In the genomic region with DNA sequence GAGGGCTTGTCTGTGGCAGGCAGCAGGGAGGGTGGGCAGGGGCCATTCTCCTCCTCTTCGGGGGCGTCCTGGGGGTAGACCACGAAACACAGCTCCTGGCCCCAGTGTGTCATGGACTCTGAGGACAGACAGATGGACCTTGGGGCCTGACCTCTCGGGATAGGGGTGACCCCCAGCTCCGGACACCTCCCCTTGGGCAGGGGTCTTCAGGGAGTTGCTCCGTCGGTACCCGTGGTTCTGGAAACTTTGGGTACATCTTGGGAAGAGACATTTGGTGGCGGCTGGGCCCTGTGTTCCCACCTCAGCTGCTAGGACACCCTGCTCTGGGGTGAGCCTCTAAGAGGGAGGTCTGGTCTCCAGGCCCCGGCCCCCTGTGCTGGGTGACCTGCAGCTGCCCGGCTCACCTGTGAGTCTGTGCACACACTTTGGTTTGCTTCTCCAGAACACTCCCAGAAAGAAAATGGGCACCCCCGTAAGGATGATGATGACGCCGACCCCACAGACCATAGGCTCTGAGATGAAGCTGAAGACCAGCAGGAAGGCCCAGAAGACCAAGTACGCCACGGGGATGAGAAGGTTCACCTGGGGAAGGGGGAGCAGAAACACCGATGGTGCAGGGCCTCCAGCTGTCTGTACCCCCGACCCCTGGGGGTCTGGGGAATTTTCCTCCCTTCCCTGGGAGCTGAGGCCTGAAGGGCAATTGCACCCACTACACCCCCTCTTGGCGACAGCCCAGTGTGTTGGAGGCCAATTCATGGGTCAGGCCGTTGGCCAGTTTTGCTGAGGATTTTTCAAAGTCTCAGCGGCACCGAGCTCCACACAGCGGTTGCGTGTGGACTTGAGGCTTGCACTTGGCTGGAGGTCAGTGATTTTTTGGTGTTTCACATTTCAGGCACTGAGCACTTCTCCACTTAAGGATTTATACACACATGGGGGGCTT, we compare ENCODE assay signal across 1 cellular context.
TF ChIP-seq lines count a peak whose summit lies in the region.

No MANE protein-coding gene starts in this region.

TF ChIP-seq in SK-N-SH treated with all-trans-retinoic acid at 6 μM for 48 hours, 23 proteins besides CTCF, POLR2A, EP300 and RAD21 (continued from another document):
- TF ChIP-seq, protein P1, sequence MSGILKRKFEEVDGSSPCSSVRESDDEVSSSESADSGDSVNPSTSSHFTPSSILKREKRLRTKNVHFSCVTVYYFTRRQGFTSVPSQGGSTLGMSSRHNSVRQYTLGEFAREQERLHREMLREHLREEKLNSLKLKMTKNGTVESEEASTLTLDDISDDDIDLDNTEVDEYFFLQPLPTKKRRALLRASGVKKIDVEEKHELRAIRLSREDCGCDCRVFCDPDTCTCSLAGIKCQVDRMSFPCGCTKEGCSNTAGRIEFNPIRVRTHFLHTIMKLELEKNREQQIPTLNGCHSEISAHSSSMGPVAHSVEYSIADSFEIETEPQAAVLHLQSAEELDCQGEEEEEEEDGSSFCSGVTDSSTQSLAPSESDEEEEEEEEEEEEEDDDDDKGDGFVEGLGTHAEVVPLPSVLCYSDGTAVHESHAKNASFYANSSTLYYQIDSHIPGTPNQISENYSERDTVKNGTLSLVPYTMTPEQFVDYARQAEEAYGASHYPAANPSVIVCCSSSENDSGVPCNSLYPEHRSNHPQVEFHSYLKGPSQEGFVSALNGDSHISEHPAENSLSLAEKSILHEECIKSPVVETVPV (CRISPR knock-in tag; IDR thresholded peaks at IDR 0.05), result no peak
